ENCODE assay signal across 1 cellular context in genomic region chr14:36874396-36875138, GRCh38.
TF ChIP-seq lines count a peak whose summit lies in the region.

No MANE protein-coding gene starts in this region.

TF ChIP-seq in HEK293, 187 proteins besides CTCF, POLR2A, EP300 and RAD21:
- TF ChIP-seq PRDM6 (tag by site-specific recombination; IDR thresholded peaks at IDR 0.05) (peak; percentile 19; the same call in 1 of the 2 replicates), SP7 (tag by site-specific recombination; IDR thresholded peaks at IDR 0.05) (no peak)
